In genomic region chr10:62046522-62047239, GRCh38 we compare ENCODE assay signal across 8 cellular contexts.
DNase-seq lines count a peak whose midpoint lies in the region; ATAC-seq, FAIRE-seq and TF ChIP-seq lines count a peak whose summit lies in the region.

No MANE protein-coding gene starts in this region.

- peaks cover 26 to 32% of the 10 kb centered on the region in 2 donors for H3K4me1 ChIP-seq in muscle layer of duodenum (ENCODE audit: control insufficient read depth in 1 of 2, insufficient read depth in 2 of 2, low read length in 2 of 2)

- H3K9me3 ChIP-seq in muscle layer of duodenum (ENCODE audit: control insufficient read depth in 1 of 2, low read length in 2 of 2): no peaks in the 10 kb centered on the region

- FAIRE-seq in bronchial epithelial cell (lab: Jason Lieb, UNC): no peak

- no peak overlapping the region for H3K4me3 ChIP-seq in bronchial epithelial cell (ENCODE audit: low read depth, low read length)
- H3K4me3 ChIP-seq in muscle layer of duodenum (ENCODE audit: low read depth in 1 of 2, low read length in 2 of 2): peak overlapping the region; percentile 22 to 31

- H3K27me3 ChIP-seq in bronchial epithelial cell (ENCODE audit: control insufficient read depth, insufficient read depth, low read length) (no peaks in the 10 kb centered on the region), muscle layer of duodenum (ENCODE audit: low read depth, low read length) (no peaks in the 10 kb centered on the region)

- H3K36me3 ChIP-seq in bronchial epithelial cell (ENCODE audit: control insufficient read depth, insufficient read depth, low read length) (no peaks in the 10 kb centered on the region), muscle layer of duodenum (ENCODE audit: control insufficient read depth in 1 of 2, insufficient read depth in 2 of 2, low read length in 2 of 2) (peaks cover 0 to 39% of the 10 kb centered on the region in 2 donors)

- peak overlapping the region; percentile 96 for H3K27ac ChIP-seq in muscle layer of duodenum (ENCODE audit: low read length)

- DNase-seq in activated naive CD4-positive, alpha-beta T cell treated with Interleukin-2 at 50 U/mL for 16 hours: peak; percentile 49
- no peak for DNase-seq in activated naive CD4-positive, alpha-beta T cell (lab: John Stamatoyannopoulos, UW)
- DNase-seq in NOMO-1 treated with DMSO at 0.1 percent for 48 hours (lab: John Stamatoyannopoulos, UW; ENCODE audit: unreplicated experiment) (peak; percentile 57), bronchial epithelial cell (ENCODE audit: low read depth) (peak; percentile 54), HuH-7.5 (ENCODE audit: low spot score) (no peak)

- TF ChIP-seq CTCF in bronchial epithelial cell (IDR thresholded peaks at IDR 0.05; ENCODE audit: insufficient read depth, low read length, severe bottlenecking): no peak

- ATAC-seq in HG02678 (IDR thresholded peaks at IDR 0.05; ENCODE audit: unreplicated experiment) (peak; percentile 56), GM21526 (IDR thresholded peaks at IDR 0.05; ENCODE audit: low FRiP score, unreplicated experiment) (no peak)

Comparison
In these comparisons a context has a peak if more than half of its experiments do, and no peak if none do; other contexts are left out.
1. DNase-seq: peak in activated naive CD4-positive, alpha-beta T cell treated with Interleukin-2 at 50 U/mL for 16 hours (single experiment), NOMO-1 treated with DMSO at 0.1 percent for 48 hours (single experiment) and bronchial epithelial cell (single experiment); none in activated naive CD4-positive, alpha-beta T cell (0 of 4) and HuH-7.5 (single experiment).